23 cellular contexts compared by ENCODE assay signal in genomic region chr12:75315518-75315917, GRCh38. TPM values are rescaled to one million over a fixed set of nuclear protein-coding genes. Genes with fewer than 3 reads are reported as not detected.
A peak's percentile ranks its signal among the peaks of the same experiment; 100 is the strongest.
DNase-seq lines count a peak whose midpoint lies in the region; ATAC-seq, FAIRE-seq and TF ChIP-seq lines count a peak whose summit lies in the region.
"Had no signal": no experiment of that assay in that cellular context is flagged by ENCODE, and none has a peak within 500 bp of the region (broad histone marks: within the 10 kb centered on the region; RNA-seq: fewer than 3 reads in every experiment).

No MANE protein-coding gene starts in this region.

- no peak overlapping the region for H3K4me3 Mint-ChIP-seq in astrocyte (ENCODE audit: unreplicated experiment)
- H3K4me3 Mint-ChIP-seq in activated CD4-positive, alpha-beta memory T cell treated with anti-CD3 and anti-CD28 coated beads, Interleukin-2, amount 10 ng/mL, durations not matched to agents 7 days and 5 days = no peak overlapping the region
- H3K4me3 Mint-ChIP-seq: activated CD4-positive, alpha-beta T cell treated with anti-CD3 and anti-CD28 coated beads for 36 hours; nephron had no signal

- no peaks in the 10 kb centered on the region for H3K9me3 ChIP-seq in astrocyte (ENCODE audit: insufficient read depth, low read depth, low read length)

- POLR2A ChIA-PET in activated CD4-positive, alpha-beta memory T cell treated with anti-CD3 and anti-CD28 coated beads, Interleukin-2, amount 10 ng/mL, durations not matched to agents 7 days and 5 days (lab: Charles Lee) = no interaction called here

- no peaks in the 10 kb centered on the region for H3K27me3 Mint-ChIP-seq in astrocyte (ENCODE audit: low read depth, unreplicated experiment)
- H3K27me3 Mint-ChIP-seq in activated CD4-positive, alpha-beta memory T cell treated with anti-CD3 and anti-CD28 coated beads, Interleukin-2, amount 10 ng/mL, durations not matched to agents 7 days and 5 days = peaks cover 9% of the 10 kb centered on the region

- no peaks in the 10 kb centered on the region for H4K20me1 ChIP-seq in astrocyte (ENCODE audit: insufficient read depth, low read length)

- H3K9ac ChIP-seq in astrocyte (ENCODE audit: low read length) = no peak overlapping the region

- peak; percentile 75 for FAIRE-seq in astrocyte (lab: Jason Lieb, UNC)
- FAIRE-seq: A204.1, GM18507, GM19239 had no signal

- H3K27me3 ChIP-seq in ACC112 (ENCODE audit: insufficient read depth, low read length) (no peaks in the 10 kb centered on the region), astrocyte (ENCODE audit: insufficient read depth, low read length) (no peaks in the 10 kb centered on the region)

- H3K27ac ChIP-seq in ACC112 (ENCODE audit: low read depth, low read length) (peak overlapping the region; percentile 12), astrocyte (ENCODE audit: low read depth, low read length) (peak overlapping the region; percentile 39)

- peak overlapping the region; percentile 48 for H3K4me2 ChIP-seq in astrocyte (ENCODE audit: low read length)

- peak overlapping the region; percentile 56 for H3K27ac Mint-ChIP-seq in astrocyte (ENCODE audit: unreplicated experiment)
- no peak overlapping the region for H3K27ac Mint-ChIP-seq in activated CD4-positive, alpha-beta memory T cell treated with anti-CD3 and anti-CD28 coated beads, Interleukin-2, amount 10 ng/mL, durations not matched to agents 7 days and 5 days
- H3K27ac Mint-ChIP-seq: activated CD4-positive, alpha-beta T cell treated with anti-CD3 and anti-CD28 coated beads for 36 hours; nephron had no signal

- H3K79me2 ChIP-seq in ACC112 (ENCODE audit: control insufficient read depth, insufficient read depth, low read length, unreplicated experiment) (no peaks in the 10 kb centered on the region), astrocyte (ENCODE audit: insufficient read depth, low read length) (no peaks in the 10 kb centered on the region)

- TF ChIP-seq CTCF in astrocyte (IDR thresholded peaks at IDR 0.05; ENCODE audit: insufficient read depth, low read depth, low read length) = no peak

- no peaks in the 10 kb centered on the region for H3K36me3 Mint-ChIP-seq in astrocyte (ENCODE audit: low read depth, unreplicated experiment)
- H3K36me3 Mint-ChIP-seq in activated CD4-positive, alpha-beta memory T cell treated with anti-CD3 and anti-CD28 coated beads, Interleukin-2, amount 10 ng/mL, durations not matched to agents 7 days and 5 days (ENCODE audit: low read depth) = no peaks in the 10 kb centered on the region

- H3K4me1 ChIP-seq in ACC112 (ENCODE audit: control insufficient read depth, insufficient read depth, low read length, unreplicated experiment) = peaks cover 19% of the 10 kb centered on the region
- H3K4me1 ChIP-seq in astrocyte (ENCODE audit: insufficient read depth, low read length) = peaks cover 14% of the 10 kb centered on the region

- H3K4me3 ChIP-seq in ACC112 (ENCODE audit: low read depth, low read length) = no peak overlapping the region
- no peak overlapping the region for H3K4me3 ChIP-seq in astrocyte (ENCODE audit: insufficient read depth, low read depth, low read length)

- H3K9me3 Mint-ChIP-seq in astrocyte (ENCODE audit: unreplicated experiment) = no peaks in the 10 kb centered on the region
- H3K9me3 Mint-ChIP-seq in activated CD4-positive, alpha-beta memory T cell treated with anti-CD3 and anti-CD28 coated beads, Interleukin-2, amount 10 ng/mL, durations not matched to agents 7 days and 5 days = no peaks in the 10 kb centered on the region
- H3K9me3 Mint-ChIP-seq: nephron had no signal

- DNase-seq in HS-27A (ENCODE audit: low read depth) = peak; percentile 78
- peak; percentile 76 for DNase-seq in astrocyte (ENCODE audit: low read depth)
- DNase-seq in hepatic stellate cell (ENCODE audit: low spot score) = peak; percentile 15
- DNase-seq in T1000 (lab: John Stamatoyannopoulos, UW) = no peak
- no peak for DNase-seq in activated CD4-positive, alpha-beta memory T cell treated with anti-CD3 and anti-CD28 coated beads, Interleukin-2, amount 10 ng/mL, durations not matched to agents 7 days and 5 days
- DNase-seq in left cardiac atrium = no peak
- DNase-seq: activated CD4-positive, alpha-beta T cell treated with anti-CD3 and anti-CD28 coated beads for 36 hours; activated naive CD4-positive, alpha-beta T cell treated with anti-CD3 and anti-CD28 coated beads, Interleukin-2, amount 50 U/mL, for 16 hours; hippocampal formation; left ventricle myocardium superior; MV-4-11; NCI-H2107; retina; stimulated activated CD4-positive, alpha-beta T cell treated with anti-CD3 and anti-CD28 coated beads, Interleukin-2, amount 100 ng/mL, for 24 hours; T-helper 2 cell had no signal

- intact Hi-C loops in left cardiac atrium (cut with DNase I) = no loop called here

- no peak overlapping the region for H2AFZ ChIP-seq in ACC112 (ENCODE audit: low read length, unreplicated experiment)
- no peak overlapping the region for H2AFZ ChIP-seq in astrocyte (ENCODE audit: low read depth, low read length)

- CTCF ChIA-PET in activated CD4-positive, alpha-beta memory T cell treated with anti-CD3 and anti-CD28 coated beads, Interleukin-2, amount 10 ng/mL, durations not matched to agents 7 days and 5 days (lab: Charles Lee) = no interaction called here

- H3K36me3 ChIP-seq in ACC112 (ENCODE audit: insufficient read depth, low read length) (no peaks in the 10 kb centered on the region), astrocyte (ENCODE audit: insufficient read depth, low read length) (no peaks in the 10 kb centered on the region)

- peaks cover 10% of the 10 kb centered on the region for H3K4me1 Mint-ChIP-seq in astrocyte (ENCODE audit: low read depth, unreplicated experiment)
- H3K4me1 Mint-ChIP-seq in activated CD4-positive, alpha-beta memory T cell treated with anti-CD3 and anti-CD28 coated beads, Interleukin-2, amount 10 ng/mL, durations not matched to agents 7 days and 5 days = no peaks in the 10 kb centered on the region
- H3K4me1 Mint-ChIP-seq: activated CD4-positive, alpha-beta T cell treated with anti-CD3 and anti-CD28 coated beads for 36 hours; nephron had no signal

- no peak for ATAC-seq in HG03571 (IDR thresholded peaks at IDR 0.05; ENCODE audit: unreplicated experiment)
- no peak for ATAC-seq in left cardiac atrium
- ATAC-seq: activated CD4-positive, alpha-beta T cell treated with anti-CD3 and anti-CD28 coated beads for 36 hours; left ventricle myocardium superior had no signal

RNA-seq across cellular contexts. Expression of gene CAPS2, which starts 14.6 kb away (rescaled TPM):
- total RNA-seq in astrocyte (3.1 and 3.3 TPM in 2 replicates), left cardiac atrium (10 to 100 TPM; 10.2 to 10.6 TPM)
- total RNA-seq in activated CD4-positive, alpha-beta memory T cell treated with anti-CD3 and anti-CD28 coated beads, Interleukin-2, amount 10 ng/mL, durations not matched to agents 7 days and 5 days = 1 to 10 TPM; 3.6 to 4.1 TPM

RNA-seq across cellular contexts. Expression of gene GLIPR1L1, which starts 19.0 kb away (rescaled TPM):
- total RNA-seq in astrocyte = not detected in 2 replicates
- not detected for total RNA-seq in activated CD4-positive, alpha-beta memory T cell treated with anti-CD3 and anti-CD28 coated beads, Interleukin-2, amount 10 ng/mL, durations not matched to agents 7 days and 5 days
- total RNA-seq in left cardiac atrium = not detected
- total RNA-seq: activated CD4-positive, alpha-beta T cell treated with anti-CD3 and anti-CD28 coated beads for 36 hours; cerebellum; left ventricle myocardium superior; temporal lobe had no signal

Comparison
In these comparisons a context has a peak if more than half of its experiments do, and no peak if none do; other contexts are left out.
1. DNase-seq: peak in HS-27A (single experiment), astrocyte (single experiment) and hepatic stellate cell (single experiment); none in T1000 (single experiment), activated CD4-positive, alpha-beta memory T cell treated with anti-CD3 and anti-CD28 coated beads, Interleukin-2, amount 10 ng/mL, durations not matched to agents 7 days and 5 days (single experiment) and left cardiac atrium (single experiment).